Comparison of ENCODE assay signal across 6 cellular contexts in the genomic region with DNA sequence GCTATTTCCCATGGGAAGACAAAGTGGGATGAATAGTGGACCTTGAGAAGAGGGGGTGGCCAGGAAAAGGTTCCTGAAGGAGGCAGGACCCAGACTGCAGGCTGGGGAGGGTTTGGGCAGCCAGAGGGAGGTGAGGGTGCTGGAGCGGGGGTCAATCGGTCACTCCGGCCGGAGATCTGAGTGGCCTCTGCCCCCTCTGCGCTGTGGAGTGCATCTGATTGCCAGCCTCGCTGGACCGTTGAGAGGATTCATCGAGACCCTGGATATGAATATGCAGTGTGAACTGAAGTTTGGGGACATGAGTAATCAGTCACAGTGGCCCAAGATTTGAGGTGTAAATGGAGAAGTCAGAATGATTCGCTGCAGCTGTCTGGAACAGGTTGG. TPM values are rescaled to one million over a fixed set of nuclear protein-coding genes. Genes with fewer than 3 reads are reported as not detected.
DNase-seq lines count a peak whose midpoint lies in the region; ATAC-seq and TF ChIP-seq lines count a peak whose summit lies in the region.

No MANE protein-coding gene starts in this region.

- no peak for ATAC-seq in CD8-positive, alpha-beta T cell
- no peak for ATAC-seq in HG03095 (IDR thresholded peaks at IDR 0.05; ENCODE audit: unreplicated experiment)

- peak overlapping the region; percentile 71 for H2AK5ac ChIP-seq in mesenchymal stem cell (ENCODE audit: low read length, severe bottlenecking)

- WGBS in mesenchymal stem cell: 10% methylated on average over 9 of the region's 9 CpGs

- peak in 1 of 7 experiments; percentile 20 for DNase-seq in CD8-positive, alpha-beta T cell
- DNase-seq in mesenchymal stem cell: no peak
- no peak for DNase-seq in SK-N-DZ (ENCODE audit: low spot score)
- no peak for DNase-seq in globus pallidus (ENCODE audit: low spot score)

- H2BK120ac ChIP-seq in mesenchymal stem cell (ENCODE audit: low read depth, low read length): peak overlapping the region; percentile 66

- peaks cover 28% of the 10 kb centered on the region for H3K36me3 Mint-ChIP-seq in CD8-positive, alpha-beta T cell
- peaks cover 15% of the 10 kb centered on the region for H3K36me3 Mint-ChIP-seq in activated naive CD4-positive, alpha-beta T cell treated with anti-CD3 and anti-CD28 coated beads, Interleukin-2, amount 50 U/mL, for 24 hours

- no peaks in the 10 kb centered on the region for H3K36me3 ChIP-seq in CD8-positive, alpha-beta T cell (ENCODE audit: insufficient read depth, low read length)
- H3K36me3 ChIP-seq in mesenchymal stem cell (ENCODE audit: control insufficient read depth in 1 of 2, insufficient read depth in 2 of 2, low read depth in 1 of 2, low read length in 2 of 2): peaks cover 9 to 11% of the 10 kb centered on the region in 2 experiments

- no peak for TF ChIP-seq CTCF in CD8-positive, alpha-beta T cell (IDR thresholded peaks at IDR 0.05)

- H3K14ac ChIP-seq in mesenchymal stem cell (ENCODE audit: low read length in 2 of 2): peak overlapping the region in 1 of 2 experiments; percentile 100

- peak overlapping the region; percentile 74 for H4K8ac ChIP-seq in mesenchymal stem cell (ENCODE audit: low read length)

- intact Hi-C loops in CD8-positive, alpha-beta T cell (cut with DNase I, micrococcal nuclease): loop anchor here (1.0 to 10.0 kb wide), 7 partner anchors 8 to 381 kb away; a partner anchor contains a TSS

- H3K18ac ChIP-seq in mesenchymal stem cell (ENCODE audit: low read depth in 1 of 2, low read length in 2 of 2): peak overlapping the region; percentile 91 to 95

- CTCF ChIA-PET in CD8-positive, alpha-beta T cell (lab: Charles Lee): interaction anchor here (0.6 to 5.9 kb wide), 7 partner anchors 13 to 168 kb away, joined by 3 to 31 read pairs (median 6); a partner anchor contains a TSS

- H3K4me2 ChIP-seq in mesenchymal stem cell (ENCODE audit: low read length, poor library complexity, severe bottlenecking): peak overlapping the region; percentile 87

- H3K23ac ChIP-seq in mesenchymal stem cell (ENCODE audit: low read length in 2 of 2): no peak overlapping the region

- H3K79me1 ChIP-seq in mesenchymal stem cell (replicated peaks; ENCODE audit: low read length, poor library complexity, severe bottlenecking): peaks cover 15% of the 10 kb centered on the region

- H3K4me3 Mint-ChIP-seq in CD8-positive, alpha-beta T cell: peak overlapping the region; percentile 95
- H3K4me3 Mint-ChIP-seq in activated naive CD4-positive, alpha-beta T cell treated with anti-CD3 and anti-CD28 coated beads, Interleukin-2, amount 50 U/mL, for 24 hours: peak overlapping the region; percentile 96

- H2BK5ac ChIP-seq in mesenchymal stem cell (ENCODE audit: low read depth, low read length, poor library complexity, severe bottlenecking): peak overlapping the region; percentile 87

- H3K27ac ChIP-seq in CD8-positive, alpha-beta T cell (ENCODE audit: low read depth, low read length): peak overlapping the region; percentile 99
- H3K27ac ChIP-seq in mesenchymal stem cell (ENCODE audit: low read length, poor library complexity, severe bottlenecking): peak overlapping the region; percentile 87

- POLR2A ChIA-PET in CD8-positive, alpha-beta T cell (lab: Charles Lee): interaction anchor here (0.6 to 2.1 kb wide), 12 partner anchors 8 to 518 kb away, joined by 3 to 18 read pairs (median 4); a partner anchor contains a TSS

- H3K27me3 ChIP-seq in CD8-positive, alpha-beta T cell (ENCODE audit: insufficient read depth, low read length): no peaks in the 10 kb centered on the region
- H3K27me3 ChIP-seq in mesenchymal stem cell (ENCODE audit: control insufficient read depth in 1 of 2, insufficient read depth in 1 of 2, low read length in 2 of 2): no peaks in the 10 kb centered on the region

- no peak overlapping the region for H2BK12ac ChIP-seq in mesenchymal stem cell (ENCODE audit: low read length in 2 of 2)

- H3K4me1 ChIP-seq in CD8-positive, alpha-beta T cell (ENCODE audit: insufficient read depth, low read length): peaks cover 38% of the 10 kb centered on the region
- peaks cover 32% of the 10 kb centered on the region for H3K4me1 ChIP-seq in mesenchymal stem cell (ENCODE audit: control insufficient read depth, insufficient read depth, low read depth, low read length)

- H2AFZ ChIP-seq in mesenchymal stem cell (ENCODE audit: low read depth, low read length): no peak overlapping the region

- peak overlapping the region; percentile 87 for H4K91ac ChIP-seq in mesenchymal stem cell (ENCODE audit: low read length)

- peak overlapping the region; percentile 99 for H3K9ac ChIP-seq in mesenchymal stem cell (ENCODE audit: low read length)

- H3K27ac Mint-ChIP-seq in CD8-positive, alpha-beta T cell: peak overlapping the region; percentile 99
- H3K27ac Mint-ChIP-seq in activated naive CD4-positive, alpha-beta T cell treated with anti-CD3 and anti-CD28 coated beads, Interleukin-2, amount 50 U/mL, for 24 hours: peak overlapping the region; percentile 100

- no peaks in the 10 kb centered on the region for H3K9me3 ChIP-seq in CD8-positive, alpha-beta T cell (ENCODE audit: low read length)
- H3K9me3 ChIP-seq in mesenchymal stem cell (ENCODE audit: control insufficient read depth, low read length): no peaks in the 10 kb centered on the region

- H3K9me3 Mint-ChIP-seq in CD8-positive, alpha-beta T cell: no peaks in the 10 kb centered on the region
- no peaks in the 10 kb centered on the region for H3K9me3 Mint-ChIP-seq in activated naive CD4-positive, alpha-beta T cell treated with anti-CD3 and anti-CD28 coated beads, Interleukin-2, amount 50 U/mL, for 24 hours

- H2BK15ac ChIP-seq in mesenchymal stem cell (ENCODE audit: low read depth, poor library complexity, severe bottlenecking): peak overlapping the region; percentile 85

- no peaks in the 10 kb centered on the region for H3K27me3 Mint-ChIP-seq in CD8-positive, alpha-beta T cell (ENCODE audit: low read depth)
- no peaks in the 10 kb centered on the region for H3K27me3 Mint-ChIP-seq in activated naive CD4-positive, alpha-beta T cell treated with anti-CD3 and anti-CD28 coated beads, Interleukin-2, amount 50 U/mL, for 24 hours

- H3K4me1 Mint-ChIP-seq in CD8-positive, alpha-beta T cell (ENCODE audit: low read depth): peaks cover 59% of the 10 kb centered on the region
- peaks cover 58% of the 10 kb centered on the region for H3K4me1 Mint-ChIP-seq in activated naive CD4-positive, alpha-beta T cell treated with anti-CD3 and anti-CD28 coated beads, Interleukin-2, amount 50 U/mL, for 24 hours

- peak overlapping the region; percentile 87 to 99 for H3K4ac ChIP-seq in mesenchymal stem cell (ENCODE audit: low read depth in 1 of 2, low read length in 2 of 2)

- peak overlapping the region; percentile 80 for H3K4me3 ChIP-seq in CD8-positive, alpha-beta T cell (ENCODE audit: low read depth, low read length)
- H3K4me3 ChIP-seq in mesenchymal stem cell (ENCODE audit: insufficient read depth in 1 of 2, low read depth in 1 of 2, low read length in 2 of 2): peak overlapping the region; percentile 94 to 96

RNA-seq across cellular contexts. Expression of a gene that starts 5.5 kb away (rescaled TPM):
- 10 to 100 TPM; 30.1 to 32.0 TPM for total RNA-seq in CD8-positive, alpha-beta T cell
- 46.7 TPM for polyA plus RNA-seq in mesenchymal stem cell (2013, experiment 1 of 2)
- polyA plus RNA-seq in mesenchymal stem cell (2013, experiment 2 of 2): 48.6 TPM
- 6.5 and 12.3 TPM in 2 replicates for polyA plus RNA-seq in SK-N-DZ (2014; cell fraction: cytosol; rRNA removed)
- polyA plus RNA-seq in SK-N-DZ (2014; cell fraction: nucleus; rRNA removed): 12.4 and 15.1 TPM in 2 replicates

RNA-seq across cellular contexts. Expression of a gene that starts 8.1 kb away (rescaled TPM):
- total RNA-seq in CD8-positive, alpha-beta T cell: 10 to 100 TPM; 25.6 to 25.7 TPM
- polyA plus RNA-seq in mesenchymal stem cell (2013, experiment 1 of 2): 30.2 TPM
- polyA plus RNA-seq in mesenchymal stem cell (2013, experiment 2 of 2): 31.9 TPM
- polyA plus RNA-seq in SK-N-DZ (2014; cell fraction: cytosol; rRNA removed): 12.8 and 16.3 TPM in 2 replicates
- polyA plus RNA-seq in SK-N-DZ (2014; cell fraction: nucleus; rRNA removed): 13.8 and 14.5 TPM in 2 replicates

RNA-seq across cellular contexts. Expression of a gene that starts 11.0 kb away (rescaled TPM):
- total RNA-seq in CD8-positive, alpha-beta T cell: 10 to 100 TPM; 11.7 to 12.2 TPM
- 2.4 TPM for polyA plus RNA-seq in mesenchymal stem cell (2013, experiment 1 of 2)
- 2.5 TPM for polyA plus RNA-seq in mesenchymal stem cell (2013, experiment 2 of 2)
- polyA plus RNA-seq in SK-N-DZ (2014; cell fraction: cytosol; rRNA removed): 1.7 and 2.9 TPM in 2 replicates
- polyA plus RNA-seq in SK-N-DZ (2014; cell fraction: nucleus; rRNA removed): 1.5 and 1.7 TPM in 2 replicates

RNA-seq across cellular contexts. Expression of a gene that starts 12.7 kb away (rescaled TPM):
- 1 to 10 TPM; 1.3 to 2.6 TPM for total RNA-seq in CD8-positive, alpha-beta T cell
- polyA plus RNA-seq in mesenchymal stem cell (2013, experiment 1 of 2): 19.4 TPM
- polyA plus RNA-seq in mesenchymal stem cell (2013, experiment 2 of 2): 19.0 TPM
- 12.5 and 14.6 TPM in 2 replicates for polyA plus RNA-seq in SK-N-DZ (2014; cell fraction: cytosol; rRNA removed)
- 18.2 and 20.0 TPM in 2 replicates for polyA plus RNA-seq in SK-N-DZ (2014; cell fraction: nucleus; rRNA removed)

RNA-seq across cellular contexts. Expression of a gene that starts 19.5 kb away (rescaled TPM):
- total RNA-seq in CD8-positive, alpha-beta T cell: 100 to 1,000 TPM; 197 to 201 TPM
- polyA plus RNA-seq in mesenchymal stem cell (2013, experiment 1 of 2): 90.3 TPM
- 82.6 TPM for polyA plus RNA-seq in mesenchymal stem cell (2013, experiment 2 of 2)
- 120 and 160 TPM in 2 replicates for polyA plus RNA-seq in SK-N-DZ (2014; cell fraction: cytosol; rRNA removed)
- polyA plus RNA-seq in SK-N-DZ (2014; cell fraction: nucleus; rRNA removed): 129 and 133 TPM in 2 replicates
